1 cellular context compared by ENCODE assay signal in the genomic region with DNA sequence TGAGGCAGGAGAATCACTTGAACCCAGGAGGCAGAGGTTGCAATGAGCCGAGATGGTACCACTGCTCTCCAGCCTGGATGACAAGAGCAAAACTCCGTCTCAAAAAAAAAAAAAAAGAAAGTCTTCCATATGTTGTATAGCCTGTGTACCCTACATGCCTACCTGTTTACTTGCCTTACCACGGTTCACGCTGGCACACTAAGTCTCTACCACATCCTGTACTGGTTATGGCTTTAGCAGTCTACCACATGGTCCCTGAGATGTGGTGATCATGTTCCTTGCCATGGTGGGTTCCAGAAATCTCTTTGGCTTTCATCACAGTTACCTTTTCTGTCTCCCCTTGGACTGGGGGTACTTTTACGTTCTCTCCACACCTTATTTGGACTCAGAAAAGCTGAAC.
TF ChIP-seq lines count a peak whose summit lies in the region.

No MANE protein-coding gene starts in this region.

TF ChIP-seq in GM23338, 12 proteins besides CTCF, POLR2A, EP300 and RAD21 (continued from another document):
- no peak for TF ChIP-seq ZNF331 (CRISPR knock-in tag; IDR thresholded peaks at IDR 0.05; ENCODE audit: low read depth)
